8 cellular contexts compared by ENCODE assay signal in genomic region chr17:45061606-45062205, GRCh38. TPM values are rescaled to one million over a fixed set of nuclear protein-coding genes. Genes with fewer than 3 reads are reported as not detected.
DNase-seq lines count a peak whose midpoint lies in the region; ATAC-seq, FAIRE-seq and TF ChIP-seq lines count a peak whose summit lies in the region.

No MANE protein-coding gene starts in this region.

- H3K4me3 Mint-ChIP-seq in activated naive CD4-positive, alpha-beta T cell treated with anti-CD3 and anti-CD28 coated beads, Interleukin-2, amount 10 ng/mL, durations not matched to agents 7 days and 5 days: peak overlapping the region; percentile 100

- H3K36me3 Mint-ChIP-seq in activated naive CD4-positive, alpha-beta T cell treated with anti-CD3 and anti-CD28 coated beads, Interleukin-2, amount 10 ng/mL, durations not matched to agents 7 days and 5 days: peaks cover 18% of the 10 kb centered on the region

- TF ChIP-seq POLR2A in GM12878 (IDR thresholded peaks at IDR 0.05; ENCODE audit: low read depth, low read length) (no peak), upper lobe of left lung (IDR thresholded peaks at IDR 0.05) (no peak)

- TF ChIP-seq RAD21 in GM12878 (IDR thresholded peaks at IDR 0.05; ENCODE audit: insufficient read depth, low read depth, low read length): no peak

- TF ChIP-seq EP300 in GM12878 (IDR thresholded peaks at IDR 0.05; ENCODE audit: borderline replicate concordance in 1 of 2, control insufficient read depth in 1 of 2, low read depth in 2 of 2, low read length in 2 of 2) (no peak), upper lobe of left lung (IDR thresholded peaks at IDR 0.05) (no peak)

- RAD21 ChIA-PET in GM12878 (lab: Charles Lee; ENCODE audit: unreplicated experiment): interaction anchor here (0.9 to 5.9 kb wide), 10 partner anchors 11 to 283 kb away, joined by 3 to 49 read pairs (median 4); partner anchors contain the start of genes ACBD4 and DCAKD

- H3K27me3 Mint-ChIP-seq in activated naive CD4-positive, alpha-beta T cell treated with anti-CD3 and anti-CD28 coated beads, Interleukin-2, amount 10 ng/mL, durations not matched to agents 7 days and 5 days: peaks cover 4% of the 10 kb centered on the region

- peaks cover 10% of the 10 kb centered on the region for H3K4me1 ChIP-seq in GM12878 (ENCODE audit: control insufficient read depth, insufficient read depth, low read length)
- peaks cover 5 to 9% of the 10 kb centered on the region in 2 donors for H3K4me1 ChIP-seq in lung (ENCODE audit: control insufficient read depth in 2 of 2, insufficient read depth in 2 of 2, low read length in 2 of 2)
- peaks cover 39 to 63% (median 48%) of the 10 kb centered on the region in 4 donors for H3K4me1 ChIP-seq in upper lobe of left lung

- no peak for ATAC-seq in GM12878
- ATAC-seq in lung (ENCODE audit: insufficient read depth, low FRiP score): no peak
- ATAC-seq in upper lobe of left lung (ENCODE audit: low FRiP score in 2 of 2): no peak

- intact Hi-C loops in GM12878 (cut with micrococcal nuclease; ENCODE audit: unreplicated experiment): loop anchor here (2.0 kb wide), 1 partner anchor 15 kb away; no protein-coding TSS in a partner anchor

- H3K4me1 Mint-ChIP-seq in activated naive CD4-positive, alpha-beta T cell treated with anti-CD3 and anti-CD28 coated beads, Interleukin-2, amount 10 ng/mL, durations not matched to agents 7 days and 5 days: peaks cover 50% of the 10 kb centered on the region

- peak overlapping the region; percentile 99 for H2AFZ ChIP-seq in GM12878 (ENCODE audit: control insufficient read depth, low read depth, low read length)

- no peak for DNase-seq in activated naive CD4-positive, alpha-beta T cell treated with anti-CD3 and anti-CD28 coated beads, Interleukin-2, amount 10 ng/mL, durations not matched to agents 7 days and 5 days
- DNase-seq in activated naive CD4-positive, alpha-beta T cell treated with Interleukin-2 at 50 U/mL for 16 hours: no peak
- no peak for DNase-seq in GM12878 (ENCODE audit: low read depth, low spot score)
- no peak for DNase-seq in lung (ENCODE audit: low spot score)
- DNase-seq in upper lobe of left lung: no peak
- DNase-seq in NCI-H82 (lab: John Stamatoyannopoulos, UW): no peak
- DNase-seq in T1000 (lab: John Stamatoyannopoulos, UW): no peak
- DNase-seq in SIG-M5 treated with dmso at 0.1 percent for 504 hours (lab: John Stamatoyannopoulos, UW; ENCODE audit: unreplicated experiment): no peak

- POLR2A ChIA-PET in GM12878 (lab: Charles Lee): interaction anchor here (0.6 to 6.0 kb wide), 13 partner anchors 9 to 430 kb away, joined by 3 to 119 read pairs (median 5); partner anchors contain the start of genes ACBD4, DCAKD and HEXIM2

- H3K27ac ChIP-seq in GM12878 (ENCODE audit: control insufficient read depth, insufficient read depth) (peak overlapping the region; percentile 98), lung (ENCODE audit: low read depth in 1 of 2, low read length in 1 of 2) (peak overlapping the region; percentile 79 to 96), upper lobe of left lung (peak overlapping the region; percentile 79 to 97 (median 88))

- CTCF ChIA-PET in activated naive CD4-positive, alpha-beta T cell treated with anti-CD3 and anti-CD28 coated beads, Interleukin-2, amount 10 ng/mL, durations not matched to agents 7 days and 5 days (lab: Charles Lee): interaction anchor here (0.9 to 1.1 kb wide), 2 partner anchors 36 to 73 kb away, joined by 3 to 5 read pairs; partner anchors contain the start of gene ACBD4
- CTCF ChIA-PET in GM12878 (lab: Yijun Ruan, JAX): interaction anchor here (1.0 to 4.6 kb wide), 8 partner anchors 10 to 88 kb away, joined by 3 to 35 read pairs (median 8); partner anchors contain the start of genes ACBD4 and DCAKD

- TF ChIP-seq CTCF in GM12878 (IDR thresholded peaks at IDR 0.05 in 2 of 3, conservative IDR thresholded peaks at IDR 0.05 in 1 of 3; ENCODE audit: control insufficient read depth in 2 of 3, extremely low read depth in 1 of 3, insufficient read depth in 1 of 3, low read depth in 3 of 3, low read length in 3 of 3) (no peak), lung (IDR thresholded peaks at IDR 0.05; ENCODE audit: control extremely low read depth, extremely low read depth) (no peak), upper lobe of left lung (IDR thresholded peaks at IDR 0.05) (no peak)

- H3K9me3 Mint-ChIP-seq in activated naive CD4-positive, alpha-beta T cell treated with anti-CD3 and anti-CD28 coated beads, Interleukin-2, amount 10 ng/mL, durations not matched to agents 7 days and 5 days: no peaks in the 10 kb centered on the region

- H3K9me3 ChIP-seq in GM12878 (replicated peaks; ENCODE audit: control insufficient read depth, insufficient read depth, low read length) (no peaks in the 10 kb centered on the region), lung (ENCODE audit: control insufficient read depth in 2 of 2, insufficient read depth in 1 of 2, low read length in 1 of 2) (no peaks in the 10 kb centered on the region), upper lobe of left lung (no peaks in the 10 kb centered on the region)

- in situ Hi-C loops in GM12878 (cut with MboI): no loop called here

- FAIRE-seq in GM12878 (lab: Jason Lieb, UNC): no peak

- peaks cover 72% of the 10 kb centered on the region for H3K79me2 ChIP-seq in GM12878 (ENCODE audit: control insufficient read depth, insufficient read depth, low read length)

- H3K9ac ChIP-seq in GM12878 (ENCODE audit: control insufficient read depth, insufficient read depth, low read length): peak overlapping the region; percentile 99

- H3K36me3 ChIP-seq in GM12878 (ENCODE audit: control insufficient read depth in 2 of 2, insufficient read depth in 2 of 2, low read length in 1 of 2) (peaks cover 0 to 4% of the 10 kb centered on the region in 2 experiments; a peak in 2 of 4 replicates), lung (ENCODE audit: control insufficient read depth in 2 of 2, insufficient read depth in 2 of 2, low read length in 2 of 2) (no peaks in the 10 kb centered on the region), upper lobe of left lung (peaks cover 0 to 5% (median 0%) of the 10 kb centered on the region in 4 donors)

- H3K27me3 ChIP-seq in GM12878 (replicated peaks in 1 of 2; ENCODE audit: control insufficient read depth in 2 of 2, insufficient read depth in 2 of 2, low read length in 1 of 2): no peaks in the 10 kb centered on the region
- H3K27me3 ChIP-seq in lung (ENCODE audit: control insufficient read depth, insufficient read depth): no peaks in the 10 kb centered on the region
- no peaks in the 10 kb centered on the region for H3K27me3 ChIP-seq in upper lobe of left lung

- peak overlapping the region; percentile 99 for H3K27ac Mint-ChIP-seq in activated naive CD4-positive, alpha-beta T cell treated with anti-CD3 and anti-CD28 coated beads, Interleukin-2, amount 10 ng/mL, durations not matched to agents 7 days and 5 days

- H3K4me3 ChIP-seq in GM12878: peak overlapping the region; percentile 83
- peak overlapping the region; percentile 87 for H3K4me3 ChIP-seq in lung
- peak overlapping the region; percentile 42 to 84 (median 70) for H3K4me3 ChIP-seq in upper lobe of left lung

- H3K4me2 ChIP-seq in GM12878 (ENCODE audit: control insufficient read depth, insufficient read depth): peak overlapping the region; percentile 95

- BruUV-seq in GM12878 (replicated peaks; lab: Mats Ljungman, UMichigan): TSS peak; percentile 88

- SMC1A ChIA-PET in GM12878 (lab: Charles Lee; ENCODE audit: uncharacterized antibody, unreplicated experiment): interaction anchor here (0.9 to 5.0 kb wide), 11 partner anchors 10 to 164 kb away, joined by 3 to 38 read pairs (median 4); partner anchors contain the start of gene DCAKD

- no peaks in the 10 kb centered on the region; the same call in 1 of the 2 replicates for H4K20me1 ChIP-seq in GM12878 (ENCODE audit: control insufficient read depth, insufficient read depth)

- 2% methylated on average over 15 of the region's 15 CpGs for WGBS in GM12878 (ENCODE audit: insufficient coverage, insufficient replicate concordance, low lambda C conversion rate, missing lambda C conversion rate)
- WGBS in lung, 2 donors: 11 to 16% methylated on average over 15 of the region's 15 CpGs
- WGBS in upper lobe of left lung, 2 donors: 13 to 15% methylated on average over 15 of the region's 15 CpGs

RNA-seq across cellular contexts. Expression of gene NMT1, which starts 0.6 kb away (rescaled TPM):
- total RNA-seq in GM12878 (2013; cell fraction: nucleolus; rRNA removed): 95.0 and 103 TPM in 2 replicates
- total RNA-seq in GM12878 (2014; rRNA removed) (118 and 121 TPM in 2 replicates), GM12878 (2014; rRNA removed; fragmentation: Illumina TruSeq; extraction: Trizol) (391 and 395 TPM in 2 replicates), GM12878 (2021) (204 and 223 TPM in 2 replicates), lung (100 to 1,000 TPM in 1 of 2 donors, 10 to 100 TPM in 1; 56.9 to 120 TPM), upper lobe of left lung (100 to 1,000 TPM in 3 of 6 donors, 10 to 100 TPM in 3; 55.1 to 132 (median 92.3) TPM)
- 42.9 TPM for polyA plus RNA-seq in GM12878 (2011; ENCODE audit: low read depth)
- polyA plus RNA-seq in GM12878 (2011; rRNA removed) (116 and 138 TPM in 2 replicates), GM12878 (2014; fragmentation: Illumina TruSeq; extraction: Trizol) (80.7 and 216 TPM in 2 replicates), GM12878 (2014; fragmentation: Nextera tagmentation; extraction: Ambion mirVana) (100 to 1,000 TPM; 282 to 342 TPM), GM12878 (2014; rRNA removed) (96.7 and 112 TPM in 2 replicates), GM12878 (2016; fragmentation: Nextera tagmentation; extraction: Ambion mirVana) (100 to 1,000 TPM; 221 to 226 TPM), lung (10 to 100 TPM; 37.7 to 41.0 TPM)
- polyA plus RNA-seq in GM12878 (2011; cell fraction: cytosol; rRNA removed): 65.2 and 75.7 TPM in 2 replicates
- 129 and 147 TPM in 2 replicates for polyA plus RNA-seq in GM12878 (2011; cell fraction: nucleus; rRNA removed)
- polyA plus RNA-seq in GM12878 (2012): 87.9 and 96.7 TPM in 2 replicates
- 62.4 and 90.4 TPM in 2 replicates for polyA minus RNA-seq in GM12878 (2011; rRNA and poly(A)+ RNA removed)
- 128 and 150 TPM in 2 replicates for polyA minus RNA-seq in GM12878 (2011; cell fraction: cytosol; rRNA and poly(A)+ RNA removed)
- 33.1 and 219 TPM in 2 replicates for polyA minus RNA-seq in GM12878 (2011; cell fraction: nucleus; rRNA and poly(A)+ RNA removed)

RNA-seq across cellular contexts. Expression of gene DCAKD, which starts 10.3 kb away (rescaled TPM):
- total RNA-seq in GM12878 (2013; cell fraction: nucleolus; rRNA removed): 35.2 and 43.0 TPM in 2 replicates
- total RNA-seq in GM12878 (2014; rRNA removed): 49.4 and 62.7 TPM in 2 replicates
- 23.0 and 27.9 TPM in 2 replicates for total RNA-seq in GM12878 (2014; rRNA removed; fragmentation: Illumina TruSeq; extraction: Trizol)
- 44.4 and 45.8 TPM in 2 replicates for total RNA-seq in GM12878 (2021)
- polyA plus RNA-seq in GM12878 (2011; ENCODE audit: low read depth): 11.7 TPM
- 14.1 and 32.8 TPM in 2 replicates for polyA plus RNA-seq in GM12878 (2011; rRNA removed)
- 55.7 and 60.8 TPM in 2 replicates for polyA plus RNA-seq in GM12878 (2011; cell fraction: cytosol; rRNA removed)
- polyA plus RNA-seq in GM12878 (2011; cell fraction: nucleus; rRNA removed): 57.5 and 71.0 TPM in 2 replicates
- polyA plus RNA-seq in GM12878 (2012): 26.3 and 28.2 TPM in 2 replicates
- polyA plus RNA-seq in GM12878 (2014; fragmentation: Illumina TruSeq; extraction: Trizol): 18.9 and 21.5 TPM in 2 replicates
- 10 to 100 TPM; 11.6 to 11.7 TPM for polyA plus RNA-seq in GM12878 (2014; fragmentation: Nextera tagmentation; extraction: Ambion mirVana)
- 45.7 and 46.5 TPM in 2 replicates for polyA plus RNA-seq in GM12878 (2014; rRNA removed)
- 10 to 100 TPM; 43.8 to 46.1 TPM for polyA plus RNA-seq in GM12878 (2016; fragmentation: Nextera tagmentation; extraction: Ambion mirVana)
- polyA minus RNA-seq in GM12878 (2011; rRNA and poly(A)+ RNA removed): 29.1 and 56.8 TPM in 2 replicates
- polyA minus RNA-seq in GM12878 (2011; cell fraction: cytosol; rRNA and poly(A)+ RNA removed): 22.7 and 27.9 TPM in 2 replicates
- 21.2 and 26.2 TPM in 2 replicates for polyA minus RNA-seq in GM12878 (2011; cell fraction: nucleus; rRNA and poly(A)+ RNA removed)
- total RNA-seq in lung: 10 to 100 TPM; 26.7 to 28.8 TPM
- 10 to 100 TPM; 11.8 to 13.6 TPM for polyA plus RNA-seq in lung
- 10 to 100 TPM; 16.0 to 29.3 (median 22.2) TPM for total RNA-seq in upper lobe of left lung
